Comparison of ENCODE assay signal across 8 cellular contexts in genomic region chr7:31883761-31884164, GRCh38.
DNase-seq lines count a peak whose midpoint lies in the region; ATAC-seq lines count a peak whose summit lies in the region.

No MANE protein-coding gene starts in this region.

- in situ Hi-C loops in SK-MEL-5 (cut with HindIII; ENCODE audit: low pct_unique_long_range_greater_than_20kb, low sequenced_read_pairs): no loop called here

- peak; percentile 94 for ATAC-seq in GM18502 (IDR thresholded peaks at IDR 0.05; ENCODE audit: poor library complexity, unreplicated experiment)
- peak; percentile 90 for ATAC-seq in HG02798 (IDR thresholded peaks at IDR 0.05; ENCODE audit: poor library complexity, unreplicated experiment)

- peak; percentile 15 for DNase-seq in SK-MEL-5 (ENCODE audit: low read depth, low spot score)
- DNase-seq in hippocampal formation (lab: John Stamatoyannopoulos, UW): peak; percentile 55 to 89
- no peak for DNase-seq in NCI-H1930 (lab: John Stamatoyannopoulos, UW)
- DNase-seq in stimulated activated naive CD4-positive, alpha-beta T cell (lab: John Stamatoyannopoulos, UW): no peak
- DNase-seq in GOT3 (lab: John Stamatoyannopoulos, UW): no peak
- DNase-seq in NAMALWA (ENCODE audit: low spot score): no peak

Comparison
In these comparisons a context has a peak if more than half of its experiments do, and no peak if none do; other contexts are left out.
1. DNase-seq: peak in SK-MEL-5 (single experiment) and hippocampal formation (2 of 2); none in NCI-H1930 (0 of 2), stimulated activated naive CD4-positive, alpha-beta T cell (0 of 6), GOT3 (single experiment) and NAMALWA (single experiment).